30 cellular contexts compared by ENCODE assay signal in genomic region chr11:123573291-123573690, GRCh38.
"Had no signal": no experiment of that assay in that cellular context is flagged by ENCODE, and none has a peak within 500 bp of the region (broad histone marks: within the 10 kb centered on the region; RNA-seq: fewer than 3 reads in every experiment).

No MANE protein-coding gene starts in this region.

- H3K4me1 ChIP-seq: body of pancreas, breast epithelium, colonic mucosa had no signal

- DNase-seq: activated B cell treated with CpG ODN at 0.5 μM for 24 hours; activated CD4-positive, alpha-beta T cell treated with anti-CD3 and anti-CD28 coated beads for 48 hours; activated CD4-positive, alpha-beta T cell treated with anti-CD3 and anti-CD28 coated beads, Interleukin-2, amount 50 U/mL, for 1 hour; activated CD4-positive, alpha-beta T cell treated with anti-CD3 and anti-CD28 coated beads, Interleukin-2, amount 50 U/mL, for 48 hours; activated CD8-positive, alpha-beta memory T cell treated with anti-CD3 and anti-CD28 coated beads, Interleukin-2, amount 10 ng/mL, durations not matched to agents 7 days and 5 days; activated CD8-positive, alpha-beta memory T cell treated with anti-CD3 and anti-CD28 coated beads, Interleukin-2, amount 50 U/mL, for 4 hours; activated CD8-positive, alpha-beta T cell treated with anti-CD3 and anti-CD28 coated beads for 36 hours; activated effector memory CD4-positive, alpha-beta T cell treated with anti-CD3 and anti-CD28 coated beads, Interleukin-2, amount 50 U/mL, for 16 hours; activated naive CD4-positive, alpha-beta T cell treated with anti-CD3 and anti-CD28 coated beads for 36 hours; activated naive CD8-positive, alpha-beta T cell treated with anti-CD3 and anti-CD28 coated beads for 36 hours; activated naive CD8-positive, alpha-beta T cell treated with anti-CD3 and anti-CD28 coated beads, Interleukin-2, amount 50 U/mL, for 24 hours; activated T-cell treated with anti-CD3 and anti-CD28 coated beads, Interleukin-2, amount 50 U/mL, for 1 hour; activated T-cell treated with anti-CD3 and anti-CD28 coated beads, Interleukin-2, amount 50 U/mL, for 48 hours; amygdala; aorta; body of pancreas; central memory CD4-positive, alpha-beta T cell; colonic mucosa; effector CD8-positive, alpha-beta T cell; esophagus squamous epithelium; foreskin melanocyte; heart right ventricle; T1000; WERI-Rb-1 had no signal

- H3K27ac ChIP-seq: body of pancreas, breast epithelium, cardiac muscle cell, colonic mucosa, epithelial cell of prostate, esophagus squamous epithelium, gastroesophageal sphincter, heart right ventricle, hepatocyte, WERI-Rb-1 had no signal

- H3K4me2 ChIP-seq: hepatocyte had no signal

- H3K9me3 ChIP-seq: adrenal gland, body of pancreas, breast epithelium, colonic mucosa, esophagus squamous epithelium, gastroesophageal sphincter, heart right ventricle had no signal

- H3K4me3 ChIP-seq: adrenal gland, body of pancreas, breast epithelium, cardiac muscle cell, colonic mucosa, esophagus squamous epithelium, gastroesophageal sphincter, heart right ventricle, hepatocyte had no signal

- H3K79me2 ChIP-seq: hepatocyte had no signal

- H3K27me3 ChIP-seq: adrenal gland, body of pancreas, breast epithelium, cardiac muscle cell, colonic mucosa, heart right ventricle had no signal

- H3K36me3 ChIP-seq: adrenal gland, breast epithelium, cardiac muscle cell, colonic mucosa, esophagus squamous epithelium, gastroesophageal sphincter, heart right ventricle had no signal

- H2AFZ ChIP-seq: hepatocyte had no signal
